8 cellular contexts compared by ENCODE assay signal in the genomic region with DNA sequence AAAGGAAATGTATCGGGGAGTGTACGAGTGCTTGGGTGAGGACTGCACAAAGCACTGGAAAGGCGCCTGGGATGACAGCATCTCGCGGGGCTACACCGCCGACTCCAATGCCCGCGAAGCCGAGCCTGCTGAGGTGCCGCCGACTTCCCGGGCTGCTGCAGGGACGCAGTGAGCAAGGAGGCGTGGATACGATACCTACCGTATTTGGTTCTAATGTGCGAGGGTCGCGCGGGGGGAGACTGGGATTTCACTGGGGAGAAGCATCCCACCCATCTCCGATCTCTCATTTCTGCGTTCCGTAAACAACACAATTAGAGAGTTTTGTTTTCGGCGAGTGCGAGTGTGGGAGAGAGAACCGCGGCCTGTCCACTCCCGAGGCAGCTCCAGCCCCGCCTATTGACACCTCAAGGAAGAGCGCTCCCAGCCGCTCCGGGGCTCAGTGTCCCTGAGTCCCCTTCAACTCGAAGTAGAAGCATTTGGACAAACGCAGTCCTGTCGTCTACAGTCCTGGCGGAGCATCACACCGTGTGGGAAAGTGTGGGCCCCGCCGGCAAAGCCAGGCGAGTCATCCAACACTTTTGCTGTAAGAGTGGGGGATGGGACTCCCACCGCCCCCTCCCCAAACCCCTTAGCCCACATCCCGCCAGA. TPM values are rescaled to one million over a fixed set of nuclear protein-coding genes. Genes with fewer than 3 reads are reported as not detected.
DNase-seq lines count a peak whose midpoint lies in the region; ATAC-seq and TF ChIP-seq lines count a peak whose summit lies in the region.

No MANE protein-coding gene starts in this region.

- no peak overlapping the region for H4K91ac ChIP-seq in H9 (ENCODE audit: insufficient read length, low read depth, low read length)

- no peak overlapping the region for H3T11ph ChIP-seq in H9 (ENCODE audit: low read length)

- no peak overlapping the region for H4K5ac ChIP-seq in H9 (ENCODE audit: insufficient read length, low read depth, low read length)

- H3K27ac Mint-ChIP-seq in H9: no peak overlapping the region

- TF ChIP-seq CTCF in H9 (conservative IDR thresholded peaks at IDR 0.05): no peak
- TF ChIP-seq CTCF in hepatocyte (IDR thresholded peaks at IDR 0.05; ENCODE audit: poor library complexity): no peak
- TF ChIP-seq CTCF in gastrocnemius medialis (IDR thresholded peaks at IDR 0.05 in 4 of 5, conservative IDR thresholded peaks at IDR 0.05 in 1 of 5): no peak

- DNase-seq in DMS 273 (lab: John Stamatoyannopoulos, UW; ENCODE audit: unreplicated experiment): peak; percentile 67
- DNase-seq in DMS 273 treated with DMSO at 0.1 percent for 48 hours (lab: John Stamatoyannopoulos, UW): no peak
- peak; percentile 56 for DNase-seq in H9
- DNase-seq in NCI-H2029 (lab: John Stamatoyannopoulos, UW): peak; percentile 20
- peak; percentile 79 for DNase-seq in adipocyte (ENCODE audit: low read depth)
- peak; percentile 64 for DNase-seq in hepatocyte (ENCODE audit: low spot score)
- DNase-seq in gastrocnemius medialis: no peak
- DNase-seq in cerebellar nuclear complex (lab: John Stamatoyannopoulos, UW): no peak

- no peak overlapping the region for H2AK5ac ChIP-seq in H9 (ENCODE audit: insufficient read length, low read length)

- H3K9me2 ChIP-seq in hepatocyte (replicated peaks; ENCODE audit: insufficient read depth): no peaks in the 10 kb centered on the region

- H3K27me3 Mint-ChIP-seq in H9 (ENCODE audit: low read depth): peaks cover 89% of the 10 kb centered on the region

- H3K56ac ChIP-seq in H9 (ENCODE audit: insufficient read length, low read depth, low read length): no peak overlapping the region

- in situ Hi-C loops in gastrocnemius medialis (cut with MboI; ENCODE audit: low sequenced_read_pairs in 4 of 4): loop anchor here (5.0 to 25.0 kb wide), 3 partner anchors 499 to 524 kb away; no protein-coding TSS in a partner anchor

- peak overlapping the region; percentile 79 for H3K4me3 ChIP-seq in adipocyte (ENCODE audit: low read length)
- H3K4me3 ChIP-seq in hepatocyte: peak overlapping the region; percentile 64
- H3K4me3 ChIP-seq in gastrocnemius medialis: peak overlapping the region; percentile 65 to 75 (median 66)

- no peaks in the 10 kb centered on the region for H3K36me3 ChIP-seq in adipocyte (ENCODE audit: control insufficient read depth, insufficient read depth, low read length, severe bottlenecking)
- H3K36me3 ChIP-seq in hepatocyte (replicated peaks; ENCODE audit: insufficient read depth, low read depth): no peaks in the 10 kb centered on the region
- no peaks in the 10 kb centered on the region for H3K36me3 ChIP-seq in gastrocnemius medialis

- H3K27ac ChIP-seq in H9 (ENCODE audit: insufficient read length, low read depth, low read length) (no peak overlapping the region), hepatocyte (peak overlapping the region; percentile 83), gastrocnemius medialis (peak overlapping the region; percentile 65 to 74 (median 70))

- TF ChIP-seq POLR2A in gastrocnemius medialis (IDR thresholded peaks at IDR 0.05): no peak

- no peaks in the 10 kb centered on the region for H3K79me1 ChIP-seq in H9 (ENCODE audit: insufficient read depth, low read depth, low read length, poor library complexity, severe bottlenecking)

- peaks cover 7% of the 10 kb centered on the region for H3K4me1 ChIP-seq in H9 (ENCODE audit: insufficient read depth, low read length)
- peaks cover 19% of the 10 kb centered on the region for H3K4me1 ChIP-seq in adipocyte (ENCODE audit: control insufficient read depth, insufficient read depth, low read length)
- peaks cover 27% of the 10 kb centered on the region for H3K4me1 ChIP-seq in hepatocyte (ENCODE audit: insufficient read depth)
- H3K4me1 ChIP-seq in gastrocnemius medialis: peaks cover 8 to 34% of the 10 kb centered on the region in 2 donors

- no peaks in the 10 kb centered on the region for H3K36me3 Mint-ChIP-seq in H9 (ENCODE audit: insufficient read depth in 1 of 3, low read depth in 3 of 3)

- H3K4me2 ChIP-seq in H9 (ENCODE audit: insufficient read depth, insufficient read length, low read length) (peak overlapping the region; percentile 76), hepatocyte (peak overlapping the region; percentile 98)

- H4K20me1 ChIP-seq in H9 (ENCODE audit: control insufficient read depth, insufficient read depth, insufficient read length) (no peaks in the 10 kb centered on the region), hepatocyte (ENCODE audit: insufficient read depth, poor library complexity, severe bottlenecking) (no peaks in the 10 kb centered on the region)

- ATAC-seq in gastrocnemius medialis: peak; percentile 11 to 28

- H3K79me2 ChIP-seq in H9 (ENCODE audit: insufficient read depth, low read length) (no peaks in the 10 kb centered on the region), hepatocyte (no peaks in the 10 kb centered on the region)

- no peak overlapping the region for H2BK20ac ChIP-seq in H9 (ENCODE audit: low read depth, low read length, poor library complexity, severe bottlenecking)

- H3K23me2 ChIP-seq in H9 (ENCODE audit: insufficient read length, low read depth, low read length, poor library complexity, severe bottlenecking): peaks cover 44% of the 10 kb centered on the region

- H3K4me3 Mint-ChIP-seq in H9: peak overlapping the region; percentile 68 to 90

- no peak overlapping the region for H3K9ac ChIP-seq in H9 (ENCODE audit: extremely low read depth, insufficient read length, low read length)
- H3K9ac ChIP-seq in adipocyte (ENCODE audit: low read length): no peak overlapping the region

- no peak overlapping the region for H3K23ac ChIP-seq in H9 (ENCODE audit: insufficient read length, low read depth, low read length)

- no peak overlapping the region for H3K18ac ChIP-seq in H9 (ENCODE audit: insufficient read length, low read depth, low read length)

- H2BK15ac ChIP-seq in H9 (ENCODE audit: low read depth, low read length): no peak overlapping the region

- H3K27me3 ChIP-seq in H9 (ENCODE audit: insufficient read depth, low read length) (peaks cover 63% of the 10 kb centered on the region), adipocyte (replicated peaks; ENCODE audit: control insufficient read depth, insufficient read depth, low read length) (peaks cover 87% of the 10 kb centered on the region), hepatocyte (peaks cover 73% of the 10 kb centered on the region), gastrocnemius medialis (peaks cover 86 to 97% (median 91%) of the 10 kb centered on the region in 3 donors)

- no peak overlapping the region for H3K14ac ChIP-seq in H9 (ENCODE audit: insufficient read depth, low read length)

- no peak overlapping the region for H2BK12ac ChIP-seq in H9 (ENCODE audit: insufficient read length, low read depth, low read length)

- no peak overlapping the region for H2BK5ac ChIP-seq in H9 (ENCODE audit: insufficient read length, low read length)

- no peak overlapping the region for H2BK120ac ChIP-seq in H9 (ENCODE audit: low read depth, low read length, poor library complexity, severe bottlenecking)

- H2AFZ ChIP-seq in H9 (ENCODE audit: low read length): no peak overlapping the region
- H2AFZ ChIP-seq in hepatocyte: peak overlapping the region; percentile 73

- H3K9me3 ChIP-seq in H9 (ENCODE audit: control insufficient read depth, low read depth, low read length) (no peaks in the 10 kb centered on the region), adipocyte (ENCODE audit: control insufficient read depth, low read length) (peaks cover 11% of the 10 kb centered on the region), hepatocyte (ENCODE audit: low read depth) (no peaks in the 10 kb centered on the region), gastrocnemius medialis (no peaks in the 10 kb centered on the region)

- intact Hi-C loops in gastrocnemius medialis (cut with DNase I; ENCODE audit: low total_unique reads): loop anchor here (10.0 kb wide), 2 partner anchors 447 to 617 kb away; no protein-coding TSS in a partner anchor

- no peak overlapping the region for H3K4ac ChIP-seq in H9 (ENCODE audit: low read depth, low read length)

- H3K9me3 Mint-ChIP-seq in H9: peaks cover 0 to under 1% of the 10 kb centered on the region in 2 experiments; a peak in 1 of 5 replicates

- H3K4me1 Mint-ChIP-seq in H9: peaks cover 66 to 69% of the 10 kb centered on the region in 2 experiments

- WGBS in H9 (ENCODE audit: extremely low coverage, insufficient read length, low lambda C conversion rate): no CpG with 5 or more reads among the region's 44 CpGs
- 1% methylated on average over 38 of the region's 44 CpGs for WGBS in hepatocyte (ENCODE audit: low lambda C conversion rate, missing lambda C conversion rate)

- H4K8ac ChIP-seq in H9 (replicated peaks; ENCODE audit: insufficient read length, low read depth, low read length): no peak overlapping the region

RNA-seq across cellular contexts. Expression of a gene that starts 1.8 kb away (rescaled TPM):
- total RNA-seq in H9 (2021): 0.15 and 0.35 TPM in 2 replicates
- 40.9 and 48.8 TPM in 2 replicates for total RNA-seq in hepatocyte
- polyA plus RNA-seq in hepatocyte: 11.1 and 11.4 TPM in 2 replicates
- 1 to 10 TPM; 4.4 to 6.7 (median 4.9) TPM for total RNA-seq in gastrocnemius medialis

Comparison
In these comparisons a context has a peak if more than half of its experiments do, and no peak if none do; other contexts are left out.
1. DNase-seq: peak in DMS 273 (single experiment), H9 (single experiment), NCI-H2029 (single experiment), adipocyte (single experiment) and hepatocyte (single experiment); none in DMS 273 treated with DMSO at 0.1 percent for 48 hours (single experiment), gastrocnemius medialis (0 of 2) and cerebellar nuclear complex (0 of 2).
2. Peak in every context shown above with its lines, with median percentiles within 50 percentile points of each other: H3K4me3 ChIP-seq.